ENCODE assay signal across 8 cellular contexts in the genomic region with DNA sequence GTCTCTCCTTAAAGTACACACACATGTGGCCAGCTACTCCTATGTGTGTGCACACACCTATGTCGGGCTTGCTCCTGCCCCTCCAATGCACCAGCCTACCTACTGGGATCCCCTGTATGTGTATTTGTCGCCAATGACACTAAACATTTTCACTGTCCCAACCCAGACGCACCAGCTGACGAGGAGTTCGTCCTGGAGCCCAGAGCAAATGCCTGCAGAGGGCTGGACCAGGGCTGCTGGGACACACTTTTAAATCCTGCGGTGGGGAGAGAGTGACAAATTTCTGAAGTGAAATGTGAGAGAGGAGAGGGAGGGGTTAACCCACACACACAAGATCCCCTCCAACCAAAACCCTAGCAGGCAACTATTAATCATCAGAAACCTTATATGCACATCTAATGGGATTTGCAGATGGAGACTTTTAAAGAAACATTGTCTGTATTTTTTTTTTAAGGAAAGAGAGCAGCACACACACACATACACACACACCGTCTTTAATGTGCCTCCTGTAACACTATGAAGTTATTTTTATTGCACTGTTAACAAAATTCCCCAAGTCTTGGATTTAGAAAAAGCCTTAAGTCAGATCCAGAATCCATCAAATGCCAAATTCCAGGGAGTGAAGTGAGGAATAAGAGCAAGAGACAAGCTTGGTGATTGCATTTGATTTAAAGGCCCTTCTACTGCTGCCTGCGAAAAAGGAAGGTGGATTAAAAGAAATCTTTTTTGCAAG. TPM values are rescaled to one million over a fixed set of nuclear protein-coding genes. Genes with fewer than 3 reads are reported as not detected.
A peak's percentile ranks its signal among the peaks of the same experiment; 100 is the strongest.
DNase-seq lines count a peak whose midpoint lies in the region; ATAC-seq and TF ChIP-seq lines count a peak whose summit lies in the region.

Gene MEOX1, minus strand, starts transcription at position 224 of the 733 bp plus-strand sequence. CDS start 388 bp downstream, outside the sequence.

- 0 out of 2 replicates have a peak, but pooled peaks cover 3% of the 10 kb centered on the region for H3F3A ChIP-seq in GM23338 (replicated peaks; ENCODE audit: low read depth)

- H3K36me3 Mint-ChIP-seq in GM23338 (ENCODE audit: low read depth): no peaks in the 10 kb centered on the region

- H3K4me1 ChIP-seq in GM23338 (ENCODE audit: insufficient read depth): peaks cover 29% of the 10 kb centered on the region

- no peaks in the 10 kb centered on the region for H3K79me2 ChIP-seq in GM23338 (replicated peaks; ENCODE audit: insufficient read depth)

- peak within 1 kb of the TSS; percentile 42 for H3K4me2 ChIP-seq in GM23338

- no peaks in the 10 kb centered on the region for H3K9me2 ChIP-seq in GM23338 (ENCODE audit: insufficient read depth)

- H3K27me3 ChIP-seq in GM23338 (ENCODE audit: insufficient read depth): no peaks in the 10 kb centered on the region

- peaks cover 15% of the 10 kb centered on the region for H3K27me3 Mint-ChIP-seq in GM23338 (ENCODE audit: insufficient read depth, low read depth, poor library complexity)

- peak within 1 kb of the TSS; percentile 36; the same call in 1 of the 2 replicates for H3K27ac Mint-ChIP-seq in GM23338

- H3K36me3 ChIP-seq in GM23338 (ENCODE audit: insufficient read depth): no peaks in the 10 kb centered on the region

- ATAC-seq in GM23338 (no peak), GM19395 (IDR thresholded peaks at IDR 0.05; ENCODE audit: unreplicated experiment) (no peak)

- H2AFZ ChIP-seq in GM23338: peak within 1 kb of the TSS; percentile 87

- DNase-seq in GM23338 (ENCODE audit: low spot score): no peak
- peak; percentile 48 to 58 for DNase-seq in activated CD4-positive, alpha-beta T cell treated with anti-CD3 and anti-CD28 coated beads, Interleukin-2, amount 50 U/mL, for 48 hours
- DNase-seq in fibroblast of the conjunctiva (ENCODE audit: low read depth): peak; percentile 51
- DNase-seq in stimulated activated CD4-positive, alpha-beta T cell treated with anti-CD3 and anti-CD28 coated beads, Interleukin-4, amount 100 ng/mL, for 1 hour: peak; percentile 13
- DNase-seq in superior temporal gyrus (ENCODE audit: extremely low spot score): no peak
- no peak for DNase-seq in nucleus accumbens (lab: John Stamatoyannopoulos, UW)
- no peak for DNase-seq in OCI-M1 (lab: John Stamatoyannopoulos, UW)

- peaks cover 36% of the 10 kb centered on the region for H3K4me1 Mint-ChIP-seq in GM23338

- no peaks in the 10 kb centered on the region for H4K20me1 ChIP-seq in GM23338 (replicated peaks; ENCODE audit: insufficient read depth)

- no peak within 1 kb of the TSS for H3K27ac ChIP-seq in GM23338 (ENCODE audit: low read depth)

- no peak for TF ChIP-seq CTCF in GM23338 (conservative IDR thresholded peaks at IDR 0.05; ENCODE audit: low read depth in 2 of 2)

- H3K4me3 ChIP-seq in GM23338: no peak within 1 kb of the TSS

- no peak within 1 kb of the TSS for H3K4me3 Mint-ChIP-seq in GM23338

- no peaks in the 10 kb centered on the region for H3K9me3 Mint-ChIP-seq in GM23338

TF ChIP-seq in GM23338, 12 proteins besides CTCF, POLR2A, EP300 and RAD21:
- no peak for TF ChIP-seq EZH2phosphoT487 (IDR thresholded peaks at IDR 0.05; ENCODE audit: unreplicated experiment)
- TF ChIP-seq REST (IDR thresholded peaks at IDR 0.05; ENCODE audit: unreplicated experiment): no peak
- no peak for TF ChIP-seq CREB1 (CRISPR knock-in tag; IDR thresholded peaks at IDR 0.05; ENCODE audit: low read depth)

RNA-seq across cellular contexts. Expression of gene MEOX1, which starts in this region (rescaled TPM):
- total RNA-seq in GM23338 (2014; rRNA removed; shearing (Covaris generic)): not detected in 2 replicates
- not detected in 2 replicates for polyA plus RNA-seq in GM23338 (2016; fragmentation: Nextera tagmentation; extraction: Ambion mirVana)

Comparison
In these comparisons a context has a peak if more than half of its experiments do, and no peak if none do; other contexts are left out.
1. DNase-seq: peak in activated CD4-positive, alpha-beta T cell treated with anti-CD3 and anti-CD28 coated beads, Interleukin-2, amount 50 U/mL, for 48 hours (2 of 2), fibroblast of the conjunctiva (single experiment) and stimulated activated CD4-positive, alpha-beta T cell treated with anti-CD3 and anti-CD28 coated beads, Interleukin-4, amount 100 ng/mL, for 1 hour (single experiment); none in GM23338 (single experiment), superior temporal gyrus (single experiment), nucleus accumbens (0 of 56) and OCI-M1 (single experiment).